ENCODE assay signal across 8 cellular contexts in genomic region chr19:14147797-14148605, GRCh38. TPM values are rescaled to one million over a fixed set of nuclear protein-coding genes. Genes with fewer than 3 reads are reported as not detected.
A peak's percentile ranks its signal among the peaks of the same experiment; 100 is the strongest.
DNase-seq lines count a peak whose midpoint lies in the region; ATAC-seq and TF ChIP-seq lines count a peak whose summit lies in the region.

No MANE protein-coding gene starts in this region.

- no peaks in the 10 kb centered on the region for H3K9me3 ChIP-seq in endodermal cell (ENCODE audit: control insufficient read depth, low read length)

- H3K36me3 Mint-ChIP-seq in endodermal cell (ENCODE audit: low read depth): peaks cover 12% of the 10 kb centered on the region

- no peaks in the 10 kb centered on the region for H3K27me3 Mint-ChIP-seq in endodermal cell (ENCODE audit: insufficient read depth)

- ATAC-seq in GM19324 (IDR thresholded peaks at IDR 0.05; ENCODE audit: low FRiP score, unreplicated experiment): no peak
- no peak for ATAC-seq in GM18858 (IDR thresholded peaks at IDR 0.05; ENCODE audit: unreplicated experiment)

- no peak overlapping the region for H3K9ac ChIP-seq in endodermal cell (ENCODE audit: extremely low read depth, low read length, poor library complexity, severe bottlenecking)

- H3K4me1 ChIP-seq in endodermal cell (ENCODE audit: control insufficient read depth, insufficient read depth, low read length): no peaks in the 10 kb centered on the region

- H3K36me3 ChIP-seq in endodermal cell (ENCODE audit: control insufficient read depth, insufficient read depth, low read length): peaks cover 9% of the 10 kb centered on the region

- peaks cover 2% of the 10 kb centered on the region for H3K4me1 Mint-ChIP-seq in endodermal cell

- peak; percentile 75 for TF ChIP-seq CTCF in endodermal cell (conservative IDR thresholded peaks at IDR 0.05)

- H3K27ac ChIP-seq in endodermal cell (ENCODE audit: low read depth, low read length): no peak overlapping the region

- peak; percentile 70 for DNase-seq in ELR (ENCODE audit: low read depth)
- peak; percentile 43 for DNase-seq in NAMALWA (ENCODE audit: low spot score)
- peak; percentile 82 for DNase-seq in activated CD8-positive, alpha-beta memory T cell treated with anti-CD3 and anti-CD28 coated beads for 24 hours
- peak; percentile 76 for DNase-seq in endodermal cell
- peak; percentile 73 to 86 for DNase-seq in lung microvascular endothelial cell (ENCODE audit: low read depth in 2 of 2)
- peak; percentile 33 to 41 for DNase-seq in stimulated activated CD8-positive, alpha-beta memory T cell treated with anti-CD3 and anti-CD28 coated beads, Interleukin-2, amount 100 ng/mL, for 48 hours (ENCODE audit: low read depth in 2 of 2)

- 88 to 94% methylated on average over 8 to 20 of the region's 20 CpGs for WGBS in endodermal cell (ENCODE audit: insufficient coverage in 1 of 2, insufficient read length in 1 of 2), 2 experiments

- H3K4me3 Mint-ChIP-seq in endodermal cell: no peak overlapping the region

- peak overlapping the region; percentile 75 for H3K27ac Mint-ChIP-seq in endodermal cell

- H3K4me3 ChIP-seq in endodermal cell (ENCODE audit: low read length): no peak overlapping the region

- no peaks in the 10 kb centered on the region for H3K9me3 Mint-ChIP-seq in endodermal cell

- H3K27me3 ChIP-seq in endodermal cell (ENCODE audit: control insufficient read depth, insufficient read depth, low read length, poor library complexity, severe bottlenecking): no peaks in the 10 kb centered on the region

RNA-seq across cellular contexts. Expression of gene ASF1B, which starts 11.6 kb away (rescaled TPM):
- total RNA-seq in endodermal cell: 10 to 100 TPM; 37.8 to 47.8 TPM
- polyA plus RNA-seq in endodermal cell (2013, experiment 1 of 2): 31.3 TPM
- polyA plus RNA-seq in endodermal cell (2013, experiment 2 of 2): 31.4 TPM
- total RNA-seq in lung microvascular endothelial cell: 4.0 and 11.6 TPM in 2 replicates

RNA-seq across cellular contexts. Expression of gene PRKACA, which starts 30.4 kb away (rescaled TPM):
- total RNA-seq in endodermal cell (10 to 100 TPM; 62.1 to 73.8 TPM), lung microvascular endothelial cell (27.0 and 32.9 TPM in 2 replicates)
- polyA plus RNA-seq in endodermal cell (2013, experiment 1 of 2): 58.6 TPM
- polyA plus RNA-seq in endodermal cell (2013, experiment 2 of 2): 60.1 TPM

RNA-seq across cellular contexts. Expression of gene SAMD1, which starts 57.5 kb away (rescaled TPM):
- total RNA-seq in endodermal cell (100 to 1,000 TPM in 1 of 2 donors, 10 to 100 TPM in 1; 94.2 to 126 TPM), lung microvascular endothelial cell (8.3 and 18.3 TPM in 2 replicates)
- 66.5 TPM for polyA plus RNA-seq in endodermal cell (2013, experiment 1 of 2)
- polyA plus RNA-seq in endodermal cell (2013, experiment 2 of 2): 71.4 TPM

RNA-seq across cellular contexts. Expression of gene ADGRL1, which starts 58.0 kb away (rescaled TPM):
- total RNA-seq in endodermal cell (10 to 100 TPM; 70.8 to 82.6 TPM), lung microvascular endothelial cell (3.3 and 5.4 TPM in 2 replicates)
- polyA plus RNA-seq in endodermal cell (2013, experiment 1 of 2): 61.7 TPM
- polyA plus RNA-seq in endodermal cell (2013, experiment 2 of 2): 51.6 TPM
